Comparison of ENCODE assay signal across 1 cellular context in genomic region chr16:1984347-1985225, GRCh38.
TF ChIP-seq lines count a peak whose summit lies in the region.

No MANE protein-coding gene starts in this region.

TF ChIP-seq in liver, 16 proteins besides CTCF, POLR2A, EP300 and RAD21 (continued from another document):
- TF ChIP-seq ZBTB33 (IDR thresholded peaks at IDR 0.05) (no peak), HNF4G (IDR thresholded peaks at IDR 0.05) (no peak)
